ENCODE assay signal across 12 cellular contexts in genomic region chr4:139934336-139934735, GRCh38.
DNase-seq lines count a peak whose midpoint lies in the region; ATAC-seq, FAIRE-seq and TF ChIP-seq lines count a peak whose summit lies in the region.
"Had no signal": no experiment of that assay in that cellular context is flagged by ENCODE, and none has a peak within 500 bp of the region (broad histone marks: within the 10 kb centered on the region; RNA-seq: fewer than 3 reads in every experiment).

No MANE protein-coding gene starts in this region.

- POLR2A ChIA-PET in naive thymus-derived CD4-positive, alpha-beta T cell (lab: Charles Lee), result no interaction called here

- H3K27me3 ChIP-seq in SJCRH30, result no peaks in the 10 kb centered on the region
- H3K27me3 ChIP-seq in keratinocyte (ENCODE audit: control insufficient read depth, extremely low read depth, insufficient read depth, low read length), result no peaks in the 10 kb centered on the region
- no peaks in the 10 kb centered on the region for H3K27me3 ChIP-seq in naive thymus-derived CD4-positive, alpha-beta T cell (ENCODE audit: control insufficient read depth in 2 of 2, insufficient read depth in 2 of 2, low read length in 2 of 2)
- H3K27me3 ChIP-seq: colonic mucosa, stomach had no signal

- TF ChIP-seq CTCF in keratinocyte (optimal IDR thresholded peaks at IDR 0.05 in 1 of 3, IDR thresholded peaks at IDR 0.05 in 1 of 3, conservative IDR thresholded peaks at IDR 0.05 in 1 of 3; ENCODE audit: extremely low read depth in 1 of 3, insufficient read depth in 2 of 3, low read length in 3 of 3), result no peak

- H3K9me3 ChIP-seq in SJCRH30 (replicated peaks) (no peaks in the 10 kb centered on the region), keratinocyte (ENCODE audit: control insufficient read depth, low read depth, low read length) (no peaks in the 10 kb centered on the region)
- no peaks in the 10 kb centered on the region for H3K9me3 ChIP-seq in naive thymus-derived CD4-positive, alpha-beta T cell (ENCODE audit: control insufficient read depth in 2 of 3, low read length in 3 of 3)
- H3K9me3 ChIP-seq: colonic mucosa, stomach had no signal

- no peaks in the 10 kb centered on the region for H3K79me2 ChIP-seq in keratinocyte (ENCODE audit: control insufficient read depth, insufficient read depth, low read length)

- ATAC-seq in naive thymus-derived CD4-positive, alpha-beta T cell, result no peak

- H3K4me3 ChIP-seq in SJCRH30, result no peak overlapping the region
- no peak overlapping the region for H3K4me3 ChIP-seq in keratinocyte (ENCODE audit: control insufficient read depth in 2 of 3, extremely low read depth in 1 of 3, insufficient read depth in 2 of 3, low read depth in 1 of 3, low read length in 3 of 3)
- H3K4me3 ChIP-seq in naive thymus-derived CD4-positive, alpha-beta T cell (ENCODE audit: low read length), result no peak overlapping the region
- H3K4me3 ChIP-seq: colonic mucosa, stomach had no signal

- H3K4me3 Mint-ChIP-seq in naive thymus-derived CD4-positive, alpha-beta T cell, result no peak overlapping the region
- H3K4me3 Mint-ChIP-seq: activated naive CD8-positive, alpha-beta T cell treated with anti-CD3 and anti-CD28 coated beads for 36 hours had no signal

- no peaks in the 10 kb centered on the region for H3K9me3 Mint-ChIP-seq in naive thymus-derived CD4-positive, alpha-beta T cell
- H3K9me3 Mint-ChIP-seq: activated naive CD8-positive, alpha-beta T cell treated with anti-CD3 and anti-CD28 coated beads for 36 hours had no signal

- DNase-seq in COLO668 (lab: John Stamatoyannopoulos, UW; ENCODE audit: unreplicated experiment) (peak; percentile 45), NCI-H1417 (lab: John Stamatoyannopoulos, UW) (peak in 2 of 3 experiments; percentile 86 to 93), SJCRH30 (peak; percentile 30 to 42), keratinocyte (ENCODE audit: low read depth, low spot score) (no peak), SIG-M5 treated with dmso at 0.1 percent for 504 hours (lab: John Stamatoyannopoulos, UW; ENCODE audit: unreplicated experiment) (no peak), COLO829 (ENCODE audit: low spot score) (no peak)
- no peak for DNase-seq in naive thymus-derived CD4-positive, alpha-beta T cell
- no peak for DNase-seq in activated CD4-positive, CD25-positive, alpha-beta regulatory T cell treated with anti-CD3 and anti-CD28 coated beads, Interleukin-2, amount 50 U/mL, for 72 hours
- DNase-seq: activated naive CD8-positive, alpha-beta T cell treated with anti-CD3 and anti-CD28 coated beads for 36 hours; colonic mucosa; stomach had no signal

- H3K27me3 Mint-ChIP-seq in naive thymus-derived CD4-positive, alpha-beta T cell, result peaks cover 0 to 8% (median 0%) of the 10 kb centered on the region in 5 donors
- H3K27me3 Mint-ChIP-seq: activated naive CD8-positive, alpha-beta T cell treated with anti-CD3 and anti-CD28 coated beads for 36 hours had no signal

- CTCF ChIA-PET in naive thymus-derived CD4-positive, alpha-beta T cell (lab: Charles Lee), result no interaction called here

- intact Hi-C loops in naive thymus-derived CD4-positive, alpha-beta T cell (cut with micrococcal nuclease), result no loop called here

- no peaks in the 10 kb centered on the region for H3K9me1 ChIP-seq in keratinocyte (ENCODE audit: control insufficient read depth, extremely low read depth, insufficient read depth, low read length)

- no peak for FAIRE-seq in keratinocyte (lab: Jason Lieb, UNC)

- peaks cover 0 to 1% (median 0%) of the 10 kb centered on the region in 7 donors for H3K4me1 Mint-ChIP-seq in naive thymus-derived CD4-positive, alpha-beta T cell
- H3K4me1 Mint-ChIP-seq: activated naive CD8-positive, alpha-beta T cell treated with anti-CD3 and anti-CD28 coated beads for 36 hours had no signal

- no peak overlapping the region for H2AFZ ChIP-seq in keratinocyte (ENCODE audit: control insufficient read depth, low read length)

- dilution Hi-C loops in keratinocyte (cut with MboI; ENCODE audit: extremely low pct_ligation_motif_present, low sequenced_read_pairs), result no loop called here

- H3K4me2 ChIP-seq in keratinocyte (ENCODE audit: control insufficient read depth, extremely low read depth, insufficient read depth, low read depth, low read length), result peak overlapping the region; percentile 49

- H3K9ac ChIP-seq in keratinocyte (ENCODE audit: control insufficient read depth, extremely low read depth, insufficient read depth, low read length), result no peak overlapping the region

- H3K27ac ChIP-seq in SJCRH30 (no peak overlapping the region), keratinocyte (ENCODE audit: control insufficient read depth, insufficient read depth, low read length) (no peak overlapping the region)
- H3K27ac ChIP-seq in naive thymus-derived CD4-positive, alpha-beta T cell (ENCODE audit: low read depth, low read length), result no peak overlapping the region
- H3K27ac ChIP-seq: C4-2B, colonic mucosa, stomach had no signal

- no peaks in the 10 kb centered on the region for H4K20me1 ChIP-seq in keratinocyte (ENCODE audit: control insufficient read depth, extremely low read depth, insufficient read depth, low read length)

- H3K4me1 ChIP-seq in SJCRH30 (peaks cover 10% of the 10 kb centered on the region), keratinocyte (ENCODE audit: control insufficient read depth, extremely low read depth, insufficient read depth, low read length) (peaks cover 9% of the 10 kb centered on the region)
- no peaks in the 10 kb centered on the region for H3K4me1 ChIP-seq in naive thymus-derived CD4-positive, alpha-beta T cell (ENCODE audit: control insufficient read depth in 2 of 2, insufficient read depth in 2 of 2, low read length in 2 of 2)
- H3K4me1 ChIP-seq: colonic mucosa had no signal

- H3K36me3 Mint-ChIP-seq in naive thymus-derived CD4-positive, alpha-beta T cell, result no peaks in the 10 kb centered on the region
- H3K36me3 Mint-ChIP-seq: activated naive CD8-positive, alpha-beta T cell treated with anti-CD3 and anti-CD28 coated beads for 36 hours had no signal

- no peak overlapping the region for H3K27ac Mint-ChIP-seq in naive thymus-derived CD4-positive, alpha-beta T cell
- H3K27ac Mint-ChIP-seq: activated naive CD8-positive, alpha-beta T cell treated with anti-CD3 and anti-CD28 coated beads for 36 hours had no signal

- H3K36me3 ChIP-seq in SJCRH30 (no peaks in the 10 kb centered on the region), keratinocyte (ENCODE audit: control insufficient read depth in 2 of 2, extremely low read depth in 1 of 2, insufficient read depth in 2 of 2, low read length in 2 of 2) (no peaks in the 10 kb centered on the region)
- H3K36me3 ChIP-seq in naive thymus-derived CD4-positive, alpha-beta T cell (ENCODE audit: control insufficient read depth in 2 of 3, insufficient read depth in 3 of 3, low read length in 3 of 3), result no peaks in the 10 kb centered on the region
- H3K36me3 ChIP-seq: colonic mucosa, stomach had no signal

Comparison
In these comparisons a context has a peak if more than half of its experiments do, and no peak if none do; other contexts are left out.
1. DNase-seq: peak in COLO668 (single experiment), NCI-H1417 (2 of 3) and SJCRH30 (2 of 2); none in keratinocyte (single experiment), naive thymus-derived CD4-positive, alpha-beta T cell (0 of 9), activated CD4-positive, CD25-positive, alpha-beta regulatory T cell treated with anti-CD3 and anti-CD28 coated beads, Interleukin-2, amount 50 U/mL, for 72 hours (single experiment), SIG-M5 treated with dmso at 0.1 percent for 504 hours (single experiment) and COLO829 (single experiment).